ENCODE assay signal across 12 cellular contexts in genomic region chr17:81990836-81991683, GRCh38. TPM values are rescaled to one million over a fixed set of nuclear protein-coding genes. Genes with fewer than 3 reads are reported as not detected.
A peak's percentile ranks its signal among the peaks of the same experiment; 100 is the strongest.
DNase-seq lines count a peak whose midpoint lies in the region; ATAC-seq and TF ChIP-seq lines count a peak whose summit lies in the region.
"Had no signal": no experiment of that assay in that cellular context is flagged by ENCODE, and none has a peak within 500 bp of the region (broad histone marks: within the 10 kb centered on the region; RNA-seq: fewer than 3 reads in every experiment).

No MANE protein-coding gene starts in this region.

- peak overlapping the region; percentile 46 for H3K27ac Mint-ChIP-seq in stimulated activated effector memory CD8-positive, alpha-beta T cell treated with anti-CD3 and anti-CD28 coated beads, Interleukin-12 subunit alpha, Interleukin-12 subunit beta, amount 100 ng/mL, for 72 hours
- H3K27ac Mint-ChIP-seq: activated T-helper 2 cell treated with anti-CD3 and anti-CD28 coated beads, Interferon-gamma antibody, Interleukin-2, Interleukin-4, amounts not matched to agents 10 μg/mL and 5 μg/mL and 100 μg/mL, durations not matched to agents 14 hours and 24 hours and 36 hours; naive thymus-derived CD4-positive, alpha-beta T cell had no signal

- H3K4me1 Mint-ChIP-seq in stimulated activated effector memory CD8-positive, alpha-beta T cell treated with anti-CD3 and anti-CD28 coated beads, Interleukin-12 subunit alpha, Interleukin-12 subunit beta, amount 100 ng/mL, for 72 hours = peaks cover 12% of the 10 kb centered on the region

- DNase-seq in colonic mucosa (no peak), lower lobe of right lung (no peak), ecto neural progenitor cell (ENCODE audit: low spot score) (no peak), DMS 273 (lab: John Stamatoyannopoulos, UW; ENCODE audit: unreplicated experiment) (no peak), putamen (ENCODE audit: low spot score) (no peak)
- DNase-seq in stimulated activated effector memory CD8-positive, alpha-beta T cell treated with anti-CD3 and anti-CD28 coated beads, Interleukin-12 subunit alpha, Interleukin-12 subunit beta, amount 100 ng/mL, for 72 hours (ENCODE audit: low spot score in 2 of 2) = no peak
- DNase-seq: Kasumi-1; naive thymus-derived CD4-positive, alpha-beta T cell had no signal

- H3K9ac ChIP-seq in HUES64 (ENCODE audit: low read depth, low read length) (peak overlapping the region; percentile 41; the same call in 1 of the 2 replicates), colonic mucosa (ENCODE audit: low read depth in 2 of 2, low read length in 2 of 2) (peak overlapping the region in 1 of 2 donors; percentile 58)

- H3K4me3 ChIP-seq in HUES64 (ENCODE audit: low read length) = no peak overlapping the region
- no peak overlapping the region for H3K4me3 ChIP-seq in colonic mucosa
- H3K4me3 ChIP-seq in lower lobe of right lung = no peak overlapping the region
- H3K4me3 ChIP-seq: SJSA1 had no signal

- peak overlapping the region; percentile 70; the same call in 1 of the 2 replicates for H3K27ac ChIP-seq in HUES64 (ENCODE audit: low read depth, low read length)
- H3K27ac ChIP-seq in colonic mucosa = peak overlapping the region; percentile 36
- H3K27ac ChIP-seq in lower lobe of right lung = peak overlapping the region; percentile 73
- H3K27ac ChIP-seq: SJSA1 had no signal

- H3K36me3 Mint-ChIP-seq in stimulated activated effector memory CD8-positive, alpha-beta T cell treated with anti-CD3 and anti-CD28 coated beads, Interleukin-12 subunit alpha, Interleukin-12 subunit beta, amount 100 ng/mL, for 72 hours = peaks cover 10% of the 10 kb centered on the region

- H3K4me3 Mint-ChIP-seq in stimulated activated effector memory CD8-positive, alpha-beta T cell treated with anti-CD3 and anti-CD28 coated beads, Interleukin-12 subunit alpha, Interleukin-12 subunit beta, amount 100 ng/mL, for 72 hours = no peak overlapping the region
- H3K4me3 Mint-ChIP-seq: naive thymus-derived CD4-positive, alpha-beta T cell had no signal

- H3K4me1 ChIP-seq in HUES64 (ENCODE audit: insufficient read depth, low read length) (peaks cover 30% of the 10 kb centered on the region; the same call in 1 of the 2 replicates), colonic mucosa (peaks cover 14% of the 10 kb centered on the region), lower lobe of right lung (peaks cover 45% of the 10 kb centered on the region)

- WGBS in HUES64 = 88% methylated on average over 25 of the region's 25 CpGs

- H3K36me3 ChIP-seq in HUES64 (ENCODE audit: insufficient read depth, low read length) (peaks cover 9% of the 10 kb centered on the region; the same call in 1 of the 2 replicates), colonic mucosa (peaks cover 3% of the 10 kb centered on the region), lower lobe of right lung (peaks cover 15% of the 10 kb centered on the region)

- H3K9me3 ChIP-seq in HUES64 (ENCODE audit: insufficient read depth, low read depth, low read length) (no peaks in the 10 kb centered on the region), colonic mucosa (no peaks in the 10 kb centered on the region), lower lobe of right lung (no peaks in the 10 kb centered on the region)

- TF ChIP-seq CTCF in colonic mucosa (IDR thresholded peaks at IDR 0.05) = no peak
- no peak for TF ChIP-seq CTCF in lower lobe of right lung (IDR thresholded peaks at IDR 0.05)

- ATAC-seq in lower lobe of right lung (peak; percentile 1 to 2), HG03108 (IDR thresholded peaks at IDR 0.05; ENCODE audit: unreplicated experiment) (no peak)
- ATAC-seq in stimulated activated effector memory CD8-positive, alpha-beta T cell treated with anti-CD3 and anti-CD28 coated beads, Interleukin-12 subunit alpha, Interleukin-12 subunit beta, amount 100 ng/mL, for 72 hours = no peak
- ATAC-seq: naive thymus-derived CD4-positive, alpha-beta T cell had no signal

- intact Hi-C loops in colonic mucosa (cut with DNase I) = no loop called here
- intact Hi-C loops in lower lobe of right lung (cut with DNase I) = no loop called here

- no peaks in the 10 kb centered on the region for H3K27me3 ChIP-seq in HUES64 (ENCODE audit: insufficient read depth, low read length)
- no peaks in the 10 kb centered on the region for H3K27me3 ChIP-seq in colonic mucosa
- no peaks in the 10 kb centered on the region for H3K27me3 ChIP-seq in lower lobe of right lung (ENCODE audit: low read depth)
- H3K27me3 ChIP-seq: SJSA1 had no signal

- no peaks in the 10 kb centered on the region for H3K9me3 Mint-ChIP-seq in stimulated activated effector memory CD8-positive, alpha-beta T cell treated with anti-CD3 and anti-CD28 coated beads, Interleukin-12 subunit alpha, Interleukin-12 subunit beta, amount 100 ng/mL, for 72 hours
- H3K9me3 Mint-ChIP-seq: activated T-helper 2 cell treated with anti-CD3 and anti-CD28 coated beads, Interferon-gamma antibody, Interleukin-2, Interleukin-4, amounts not matched to agents 10 μg/mL and 5 μg/mL and 100 μg/mL, durations not matched to agents 14 hours and 24 hours and 36 hours; naive thymus-derived CD4-positive, alpha-beta T cell had no signal

RNA-seq across cellular contexts. Expression of gene ASPSCR1, which starts 13.6 kb away (rescaled TPM):
- polyA plus RNA-seq in HUES64 (2013, experiment 1 of 2) = 26.9 TPM
- polyA plus RNA-seq in HUES64 (2013, experiment 2 of 2) = 23.2 TPM
- total RNA-seq in colonic mucosa = 10 to 100 TPM; 21.7 to 43.0 TPM
- 45.3 TPM for total RNA-seq in lower lobe of right lung

RNA-seq across cellular contexts. Expression of gene NOTUM, which starts 30.1 kb away (rescaled TPM):
- 1.00 TPM for polyA plus RNA-seq in HUES64 (2013, experiment 1 of 2)
- 0.95 TPM for polyA plus RNA-seq in HUES64 (2013, experiment 2 of 2)
- total RNA-seq in colonic mucosa = under 1 TPM in 1 of 2 donors, not detected in 1; 0.57 TPM
- total RNA-seq in lower lobe of right lung = 4.4 TPM

RNA-seq across cellular contexts. Expression of gene CENPX, which starts 31.6 kb away (rescaled TPM):
- polyA plus RNA-seq in HUES64 (2013, experiment 1 of 2) = 79.8 TPM
- 75.0 TPM for polyA plus RNA-seq in HUES64 (2013, experiment 2 of 2)
- total RNA-seq in colonic mucosa (100 to 1,000 TPM in 1 of 2 donors, 10 to 100 TPM in 1; 91.1 to 238 TPM), lower lobe of right lung (43.8 TPM)

RNA-seq across cellular contexts. Expression of gene LRRC45, which starts 32.0 kb away (rescaled TPM):
- 15.4 TPM for polyA plus RNA-seq in HUES64 (2013, experiment 1 of 2)
- 13.3 TPM for polyA plus RNA-seq in HUES64 (2013, experiment 2 of 2)
- total RNA-seq in colonic mucosa (10 to 100 TPM; 16.6 to 60.0 TPM), lower lobe of right lung (17.3 TPM)

RNA-seq across cellular contexts. Expression of gene RAC3, which starts 40.4 kb away (rescaled TPM):
- polyA plus RNA-seq in HUES64 (2013, experiment 1 of 2) = 73.2 TPM
- 74.7 TPM for polyA plus RNA-seq in HUES64 (2013, experiment 2 of 2)
- total RNA-seq in colonic mucosa (10 to 100 TPM in 1 of 2 donors, 1 to 10 TPM in 1; 7.0 to 16.6 TPM), lower lobe of right lung (2.8 TPM)
- polyA plus RNA-seq: naive thymus-derived CD4-positive, alpha-beta T cell had no signal

Comparison
In these comparisons a context has a peak if more than half of its experiments do, and no peak if none do; other contexts are left out.
1. ATAC-seq: peak in lower lobe of right lung (2 of 2); none in stimulated activated effector memory CD8-positive, alpha-beta T cell treated with anti-CD3 and anti-CD28 coated beads, Interleukin-12 subunit alpha, Interleukin-12 subunit beta, amount 100 ng/mL, for 72 hours (single experiment) and HG03108 (single experiment).
2. Peak in every context shown above with its lines, with median percentiles within 50 percentile points of each other: H3K27ac ChIP-seq.